Comparison of ENCODE assay signal across 15 cellular contexts in the genomic region with DNA sequence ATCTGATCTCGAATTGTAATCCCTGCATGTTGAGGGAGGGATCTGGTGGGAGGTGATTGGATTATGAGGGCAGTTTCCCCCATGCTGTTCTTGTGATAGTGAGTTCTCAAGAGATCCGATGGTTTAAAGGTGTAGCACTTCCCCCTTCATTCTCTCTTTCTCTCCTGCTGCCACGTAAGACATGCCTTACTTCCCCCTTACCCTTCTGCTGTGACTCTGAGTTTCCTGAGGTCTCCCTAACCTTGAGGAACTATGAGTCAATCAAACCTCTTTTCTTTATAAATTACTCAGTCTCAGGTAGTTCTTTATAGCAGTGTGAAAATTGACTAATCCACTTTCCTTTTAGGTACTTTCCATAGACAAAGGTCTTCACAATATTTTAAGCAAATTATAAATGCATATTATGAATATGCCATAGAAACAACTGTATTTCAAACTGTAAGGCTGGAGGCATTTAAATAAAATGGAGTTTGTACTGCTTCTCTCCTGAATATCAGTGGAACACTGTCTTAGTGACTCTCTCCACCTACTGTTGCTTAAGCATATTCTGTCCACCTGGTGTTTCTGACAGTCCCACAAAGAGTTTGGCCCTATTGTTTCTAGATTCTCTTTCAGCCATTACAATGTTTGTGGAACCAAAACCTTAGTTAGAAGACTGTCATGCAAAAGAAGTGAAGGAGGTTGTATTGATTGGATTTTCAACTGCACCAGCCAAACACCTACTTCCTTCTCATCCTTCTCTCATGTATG. TPM values are rescaled to one million over a fixed set of nuclear protein-coding genes. Genes with fewer than 3 reads are reported as not detected.
DNase-seq lines count a peak whose midpoint lies in the region; ATAC-seq, FAIRE-seq and TF ChIP-seq lines count a peak whose summit lies in the region.
"Had no signal": no experiment of that assay in that cellular context is flagged by ENCODE, and none has a peak within 500 bp of the region (broad histone marks: within the 10 kb centered on the region; RNA-seq: fewer than 3 reads in every experiment).

No MANE protein-coding gene starts in this region.

- intact Hi-C loops in activated CD4-positive, alpha-beta memory T cell treated with anti-CD3 and anti-CD28 coated beads for 36 hours (cut with micrococcal nuclease): loop anchor here (1.0 to 2.0 kb wide), 7 partner anchors 39 to 232 kb away; a partner anchor contains a TSS

- POLR2A ChIA-PET in activated CD4-positive, alpha-beta memory T cell treated with anti-CD3 and anti-CD28 coated beads for 36 hours (lab: Charles Lee): interaction anchor here (1.2 to 1.5 kb wide), 2 partner anchors 89 to 102 kb away, joined by 3 to 4 read pairs; no protein-coding TSS in a partner anchor
- POLR2A ChIA-PET in activated CD4-positive, alpha-beta memory T cell treated with anti-CD3 and anti-CD28 coated beads, Interleukin-2, amount 10 ng/mL, durations not matched to agents 7 days and 5 days (lab: Charles Lee): interaction anchor here (0.9 to 1.5 kb wide), 3 partner anchors 102 to 501 kb away, joined by 3 to 8 read pairs (median 3); no protein-coding TSS in a partner anchor

- H3K4me3 Mint-ChIP-seq in activated CD4-positive, alpha-beta memory T cell treated with anti-CD3 and anti-CD28 coated beads for 36 hours: peak overlapping the region; percentile 22
- no peak overlapping the region for H3K4me3 Mint-ChIP-seq in activated CD4-positive, alpha-beta memory T cell treated with anti-CD3 and anti-CD28 coated beads, Interleukin-2, amount 10 ng/mL, durations not matched to agents 7 days and 5 days
- peak overlapping the region; percentile 27 for H3K4me3 Mint-ChIP-seq in activated naive CD8-positive, alpha-beta T cell treated with anti-CD3 and anti-CD28 coated beads, Interleukin-2, amount 50 U/mL, for 24 hours
- H3K4me3 Mint-ChIP-seq: GM23338 had no signal

- peak; percentile 46 for DNase-seq in activated CD4-positive, alpha-beta memory T cell treated with anti-CD3 and anti-CD28 coated beads for 36 hours
- no peak for DNase-seq in activated CD4-positive, alpha-beta memory T cell treated with anti-CD3 and anti-CD28 coated beads, Interleukin-2, amount 10 ng/mL, durations not matched to agents 7 days and 5 days
- no peak for DNase-seq in GM19239 (ENCODE audit: insufficient read length, low spot score)
- DNase-seq in activated naive CD8-positive, alpha-beta T cell treated with anti-CD3 and anti-CD28 coated beads, Interleukin-2, amount 50 U/mL, for 24 hours: peak; percentile 36
- no peak for DNase-seq in HTR-8/SVneo (ENCODE audit: insufficient read length, low spot score)
- DNase-seq in NK-92 (lab: John Stamatoyannopoulos, UW; ENCODE audit: unreplicated experiment): no peak
- no peak for DNase-seq in GM13976 (ENCODE audit: low spot score)
- DNase-seq: GF-D8, IMR-90, NCI-H1436 treated with DMSO at 0.1 percent for 48 hours had no signal

- peaks cover 11% of the 10 kb centered on the region for H3K36me3 Mint-ChIP-seq in activated CD4-positive, alpha-beta memory T cell treated with anti-CD3 and anti-CD28 coated beads for 36 hours
- H3K36me3 Mint-ChIP-seq in activated CD4-positive, alpha-beta memory T cell treated with anti-CD3 and anti-CD28 coated beads, Interleukin-2, amount 10 ng/mL, durations not matched to agents 7 days and 5 days (ENCODE audit: low read depth): peaks cover 4% of the 10 kb centered on the region
- peaks cover 20% of the 10 kb centered on the region for H3K36me3 Mint-ChIP-seq in activated naive CD8-positive, alpha-beta T cell treated with anti-CD3 and anti-CD28 coated beads, Interleukin-2, amount 50 U/mL, for 24 hours (ENCODE audit: low read depth)

- H3K9me3 Mint-ChIP-seq in activated CD4-positive, alpha-beta memory T cell treated with anti-CD3 and anti-CD28 coated beads for 36 hours: peaks cover 14% of the 10 kb centered on the region
- peaks cover 7% of the 10 kb centered on the region for H3K9me3 Mint-ChIP-seq in activated CD4-positive, alpha-beta memory T cell treated with anti-CD3 and anti-CD28 coated beads, Interleukin-2, amount 10 ng/mL, durations not matched to agents 7 days and 5 days
- H3K9me3 Mint-ChIP-seq in activated naive CD8-positive, alpha-beta T cell treated with anti-CD3 and anti-CD28 coated beads, Interleukin-2, amount 50 U/mL, for 24 hours: peaks cover 28% of the 10 kb centered on the region

- peaks cover 21% of the 10 kb centered on the region for H3K27me3 Mint-ChIP-seq in activated CD4-positive, alpha-beta memory T cell treated with anti-CD3 and anti-CD28 coated beads for 36 hours
- peaks cover 37% of the 10 kb centered on the region for H3K27me3 Mint-ChIP-seq in activated CD4-positive, alpha-beta memory T cell treated with anti-CD3 and anti-CD28 coated beads, Interleukin-2, amount 10 ng/mL, durations not matched to agents 7 days and 5 days
- H3K27me3 Mint-ChIP-seq in activated naive CD8-positive, alpha-beta T cell treated with anti-CD3 and anti-CD28 coated beads, Interleukin-2, amount 50 U/mL, for 24 hours: peaks cover 21% of the 10 kb centered on the region

- H3K27ac Mint-ChIP-seq in activated CD4-positive, alpha-beta memory T cell treated with anti-CD3 and anti-CD28 coated beads for 36 hours: peak overlapping the region; percentile 86
- H3K27ac Mint-ChIP-seq in activated CD4-positive, alpha-beta memory T cell treated with anti-CD3 and anti-CD28 coated beads, Interleukin-2, amount 10 ng/mL, durations not matched to agents 7 days and 5 days: no peak overlapping the region
- H3K27ac Mint-ChIP-seq in activated naive CD8-positive, alpha-beta T cell treated with anti-CD3 and anti-CD28 coated beads, Interleukin-2, amount 50 U/mL, for 24 hours: peak overlapping the region; percentile 96
- H3K27ac Mint-ChIP-seq: GM23338 had no signal

- ATAC-seq in HG03280 (IDR thresholded peaks at IDR 0.05; ENCODE audit: unreplicated experiment): peak; percentile 29
- ATAC-seq in activated naive CD8-positive, alpha-beta T cell treated with anti-CD3 and anti-CD28 coated beads, Interleukin-2, amount 50 U/mL, for 24 hours: peak; percentile 67
- ATAC-seq: GM23338 had no signal

- H3K4me1 Mint-ChIP-seq in activated CD4-positive, alpha-beta memory T cell treated with anti-CD3 and anti-CD28 coated beads for 36 hours (ENCODE audit: low read depth): peaks cover 57% of the 10 kb centered on the region
- H3K4me1 Mint-ChIP-seq in activated CD4-positive, alpha-beta memory T cell treated with anti-CD3 and anti-CD28 coated beads, Interleukin-2, amount 10 ng/mL, durations not matched to agents 7 days and 5 days: peaks cover 31% of the 10 kb centered on the region
- H3K4me1 Mint-ChIP-seq in activated naive CD8-positive, alpha-beta T cell treated with anti-CD3 and anti-CD28 coated beads, Interleukin-2, amount 50 U/mL, for 24 hours: peaks cover 72% of the 10 kb centered on the region

- in situ Hi-C loops in GM13976 (cut with MboI; ENCODE audit: low sequenced_read_pairs, unreplicated experiment): loop anchor here (10.0 kb wide), 3 partner anchors 73 to 243 kb away; no protein-coding TSS in a partner anchor

- no peak for TF ChIP-seq CTCF in GM13976 (IDR thresholded peaks at IDR 0.05; ENCODE audit: borderline replicate concordance, control extremely low read depth, extremely low read depth, insufficient read depth, missing control alignments)

- CTCF ChIA-PET in activated CD4-positive, alpha-beta memory T cell treated with anti-CD3 and anti-CD28 coated beads for 36 hours (lab: Charles Lee): interaction anchor here (0.7 to 5.5 kb wide), 17 partner anchors 17 to 264 kb away, joined by 3 to 120 read pairs (median 4); no protein-coding TSS in a partner anchor
- CTCF ChIA-PET in activated CD4-positive, alpha-beta memory T cell treated with anti-CD3 and anti-CD28 coated beads, Interleukin-2, amount 10 ng/mL, durations not matched to agents 7 days and 5 days (lab: Charles Lee): interaction anchor here (0.7 to 4.0 kb wide), 5 partner anchors 14 to 238 kb away, joined by 3 to 51 read pairs (median 3); no protein-coding TSS in a partner anchor

- FAIRE-seq in GM19239 (lab: Jason Lieb, UNC) (peak; percentile 52), HTR-8/SVneo (lab: Jason Lieb, UNC) (no peak)

RNA-seq across cellular contexts. Expression of a gene that starts 24.3 kb away (rescaled TPM):
- 10 to 100 TPM; 33.7 to 35.3 TPM for total RNA-seq in activated CD4-positive, alpha-beta memory T cell treated with anti-CD3 and anti-CD28 coated beads for 36 hours
- total RNA-seq in activated CD4-positive, alpha-beta memory T cell treated with anti-CD3 and anti-CD28 coated beads, Interleukin-2, amount 10 ng/mL, durations not matched to agents 7 days and 5 days: 1 to 10 TPM; 5.5 to 6.2 TPM
- total RNA-seq: GM23338, IMR-90, NCI-H460, omental fat pad, smooth muscle cell had no signal

Comparison
In these comparisons a context has a peak if more than half of its experiments do, and no peak if none do; other contexts are left out.
1. DNase-seq: peak in activated CD4-positive, alpha-beta memory T cell treated with anti-CD3 and anti-CD28 coated beads for 36 hours (single experiment) and activated naive CD8-positive, alpha-beta T cell treated with anti-CD3 and anti-CD28 coated beads, Interleukin-2, amount 50 U/mL, for 24 hours (single experiment); none in activated CD4-positive, alpha-beta memory T cell treated with anti-CD3 and anti-CD28 coated beads, Interleukin-2, amount 10 ng/mL, durations not matched to agents 7 days and 5 days (single experiment), GM19239 (single experiment), HTR-8/SVneo (single experiment), NK-92 (single experiment) and GM13976 (single experiment).
2. RNA of a gene that starts 24.3 kb away (total RNA-seq): 33.7 to 35.3 TPM in activated CD4-positive, alpha-beta memory T cell treated with anti-CD3 and anti-CD28 coated beads for 36 hours; 5.5 to 6.2 TPM in activated CD4-positive, alpha-beta memory T cell treated with anti-CD3 and anti-CD28 coated beads, Interleukin-2, amount 10 ng/mL, durations not matched to agents 7 days and 5 days; every median in the first group is over 4 times any median in the second.